1 cellular context compared by ENCODE assay signal in genomic region chr16:11333696-11334095, GRCh38.
TF ChIP-seq lines count a peak whose summit lies in the region.

No MANE protein-coding gene starts in this region.

TF ChIP-seq in H1, 55 proteins besides CTCF, POLR2A, EP300 and RAD21:
- TF ChIP-seq CBX5 (IDR thresholded peaks at IDR 0.05; ENCODE audit: low read depth, low read length) (no peak), RNF2 (IDR thresholded peaks at IDR 0.05; ENCODE audit: borderline replicate concordance, low read depth, low read length, missing control alignments, poor library complexity, severe bottlenecking) (no peak), JUND (IDR thresholded peaks at IDR 0.05; ENCODE audit: low read length) (no peak), E2F6 (IDR thresholded peaks at IDR 0.05) (no peak), TAF1 (IDR thresholded peaks at IDR 0.05; ENCODE audit: low read depth, low read length) (no peak), CEBPB (IDR thresholded peaks at IDR 0.05; ENCODE audit: low read depth, low read length) (no peak), BACH1 (IDR thresholded peaks at IDR 0.05; ENCODE audit: low read length) (no peak), POLR2AphosphoS5 (IDR thresholded peaks at IDR 0.05; ENCODE audit: low read depth, low read length) (no peak), SP2 (IDR thresholded peaks at IDR 0.05; ENCODE audit: low read length) (no peak), CHD1 (IDR thresholded peaks at IDR 0.05; ENCODE audit: low read depth, low read length) (no peak), SP1 (IDR thresholded peaks at IDR 0.05; ENCODE audit: low read depth, low read length) (no peak)
TF ChIP-seq in H1: peak in this region for 0.
